In the genomic region with DNA sequence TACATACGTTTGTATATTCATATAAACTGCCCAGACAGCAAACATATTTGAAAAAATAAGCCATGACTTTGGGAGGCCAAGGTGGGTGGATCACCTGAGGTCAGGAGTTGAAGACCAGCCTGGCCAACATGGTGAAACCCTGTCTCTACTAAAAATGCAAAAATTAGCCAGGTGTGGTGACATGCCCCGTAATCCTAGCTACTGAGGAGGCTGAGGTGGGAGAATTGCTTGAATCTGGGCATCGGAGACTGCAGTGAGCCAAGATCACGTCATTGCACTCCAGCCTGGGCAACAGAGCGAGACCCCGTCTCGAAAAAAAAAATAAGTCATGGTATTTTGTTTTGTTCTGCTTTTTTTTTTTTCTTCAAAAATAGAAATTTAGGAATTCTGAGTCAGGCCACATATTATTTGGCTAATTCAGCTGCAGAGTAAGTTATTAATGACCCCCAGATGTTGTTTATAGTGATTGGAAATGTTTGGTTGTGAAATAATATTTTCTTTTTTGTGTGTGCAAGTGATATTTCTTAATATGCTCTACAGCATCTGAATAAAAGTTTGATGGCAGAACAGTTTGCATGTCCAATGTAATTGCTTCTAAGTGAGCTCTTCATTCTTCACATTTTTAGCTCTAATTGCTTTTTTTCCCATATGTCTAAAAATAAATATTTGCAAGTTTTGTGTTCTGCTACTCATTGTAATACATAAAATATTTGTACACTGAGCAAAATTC, we compare ENCODE assay signal across 10 cellular contexts.
DNase-seq lines count a peak whose midpoint lies in the region; ATAC-seq and TF ChIP-seq lines count a peak whose summit lies in the region.
"Had no signal": no experiment of that assay in that cellular context is flagged by ENCODE, and none has a peak within 500 bp of the region (broad histone marks: within the 10 kb centered on the region; RNA-seq: fewer than 3 reads in every experiment).

No MANE protein-coding gene starts in this region.

- H3K4me3 ChIP-seq in upper lobe of right lung (no peak overlapping the region), dorsolateral prefrontal cortex (no peak overlapping the region), BE2C (ENCODE audit: low read depth, low read length) (no peak overlapping the region)

- TF ChIP-seq CTCF in upper lobe of right lung (IDR thresholded peaks at IDR 0.05), result no peak
- TF ChIP-seq CTCF in dorsolateral prefrontal cortex (IDR thresholded peaks at IDR 0.05 in 54 of 56, conservative IDR thresholded peaks at IDR 0.05 in 2 of 56; ENCODE audit: low read depth in 1 of 56, partially characterized antibody in 56 of 56), result no peak
- TF ChIP-seq CTCF in BE2C (IDR thresholded peaks at IDR 0.05; ENCODE audit: low read depth, low read length), result no peak

- no peak overlapping the region for H3K4me3 Mint-ChIP-seq in activated naive CD8-positive, alpha-beta T cell
- H3K4me3 Mint-ChIP-seq in activated naive CD8-positive, alpha-beta T cell treated with anti-CD3 and anti-CD28 coated beads for 36 hours, result no peak overlapping the region
- H3K4me3 Mint-ChIP-seq: nephron progenitor cell had no signal

- intact Hi-C loops in upper lobe of right lung (cut with DNase I), result no loop called here
- intact Hi-C loops in dorsolateral prefrontal cortex (cut with DNase I), result no loop called here

- H3K36me3 Mint-ChIP-seq in activated naive CD8-positive, alpha-beta T cell, result peaks cover 19% of the 10 kb centered on the region
- peaks cover 56% of the 10 kb centered on the region for H3K36me3 Mint-ChIP-seq in activated naive CD8-positive, alpha-beta T cell treated with anti-CD3 and anti-CD28 coated beads for 36 hours

- H3K27ac Mint-ChIP-seq in activated naive CD8-positive, alpha-beta T cell, result peak overlapping the region; percentile 43
- no peak overlapping the region for H3K27ac Mint-ChIP-seq in activated naive CD8-positive, alpha-beta T cell treated with anti-CD3 and anti-CD28 coated beads for 36 hours
- H3K27ac Mint-ChIP-seq: nephron progenitor cell had no signal

- H3K27ac ChIP-seq in epithelial cell of prostate (peak overlapping the region; percentile 91), upper lobe of right lung (peak overlapping the region; percentile 58), dorsolateral prefrontal cortex (peak overlapping the region in 14 of 59 donors; percentile 2 to 53 (median 22))
- H3K27ac ChIP-seq: HL-60 had no signal

- H3K36me3 ChIP-seq in upper lobe of right lung, result no peaks in the 10 kb centered on the region
- no peaks in the 10 kb centered on the region for H3K36me3 ChIP-seq in BE2C

- peak; percentile 18 for ATAC-seq in HG03064 (IDR thresholded peaks at IDR 0.05; ENCODE audit: low read depth, unreplicated experiment)
- no peak for ATAC-seq in upper lobe of right lung
- ATAC-seq in GM21367 (IDR thresholded peaks at IDR 0.05; ENCODE audit: unreplicated experiment), result no peak

- H3K27me3 ChIP-seq in upper lobe of right lung, result no peaks in the 10 kb centered on the region
- H3K27me3 ChIP-seq in dorsolateral prefrontal cortex, result no peaks in the 10 kb centered on the region
- H3K27me3 ChIP-seq in BE2C, result no peaks in the 10 kb centered on the region

- H3K4me1 ChIP-seq in upper lobe of right lung (peaks cover 57% of the 10 kb centered on the region), BE2C (peaks cover 11% of the 10 kb centered on the region)

- peaks cover 32% of the 10 kb centered on the region for H3K4me1 Mint-ChIP-seq in activated naive CD8-positive, alpha-beta T cell (ENCODE audit: low read depth)
- peaks cover 38% of the 10 kb centered on the region for H3K4me1 Mint-ChIP-seq in activated naive CD8-positive, alpha-beta T cell treated with anti-CD3 and anti-CD28 coated beads for 36 hours

- DNase-seq in activated naive CD8-positive, alpha-beta T cell treated with anti-CD3 and anti-CD28 coated beads for 36 hours, result no peak
- no peak for DNase-seq in epithelial cell of prostate (ENCODE audit: low read depth, low spot score)
- no peak for DNase-seq in upper lobe of right lung
- DNase-seq in dorsolateral prefrontal cortex, result no peak
- DNase-seq in BE2C, result no peak
- DNase-seq: nephron progenitor cell had no signal

- no peaks in the 10 kb centered on the region for H3K9me3 ChIP-seq in upper lobe of right lung
- H3K9me3 ChIP-seq in BE2C, result no peaks in the 10 kb centered on the region; the same call in 1 of the 2 replicates

- H3K9me3 Mint-ChIP-seq in activated naive CD8-positive, alpha-beta T cell (ENCODE audit: low read depth), result no peaks in the 10 kb centered on the region
- H3K9me3 Mint-ChIP-seq in activated naive CD8-positive, alpha-beta T cell treated with anti-CD3 and anti-CD28 coated beads for 36 hours, result peaks cover 1% of the 10 kb centered on the region
- H3K9me3 Mint-ChIP-seq: nephron progenitor cell had no signal

- no peaks in the 10 kb centered on the region for H3K27me3 Mint-ChIP-seq in activated naive CD8-positive, alpha-beta T cell
- H3K27me3 Mint-ChIP-seq in activated naive CD8-positive, alpha-beta T cell treated with anti-CD3 and anti-CD28 coated beads for 36 hours, result no peaks in the 10 kb centered on the region
